Comparison of ENCODE assay signal across 35 cellular contexts in genomic region chr17:61670691-61671090, GRCh38.
"Had no signal": no experiment of that assay in that cellular context is flagged by ENCODE, and none has a peak within 500 bp of the region (broad histone marks: within the 10 kb centered on the region; RNA-seq: fewer than 3 reads in every experiment).

No MANE protein-coding gene starts in this region.

- H3K36me3 ChIP-seq: MG63 had no signal

- DNase-seq: Kasumi-1, MG63, MM.1S, MV-4-11, NCI-H1048, NCI-H1092, NCI-H1092 treated with DMSO at 0.1 percent for 48 hours, NCI-H1105, NCI-H1105 treated with DMSO at 0.1 percent for 48 hours, NCI-H1417, NCI-H1417 treated with DMSO at 0.1 percent for 48 hours, NCI-H1436, NCI-H1436 treated with DMSO at 0.1 percent for 48 hours, NCI-H146, NCI-H1694, NCI-H1694 treated with DMSO at 0.1 percent for 48 hours, NCI-H187, NCI-H187 treated with DMSO at 0.1 percent for 48 hours, NCI-H1930, NCI-H2029, NCI-H2029 treated with DMSO at 0.1 percent for 48 hours, NCI-H2081, NCI-H2081 treated with DMSO at 0.1 percent for 48 hours, NCI-H2107, NCI-H2171, NCI-H2171 treated with DMSO at 0.1 percent for 48 hours, NCI-H2227 treated with DMSO at 0.1 percent for 48 hours, NCI-H226, NCI-H345, NCI-H446, NCI-H446 treated with DMSO at 0.1 percent for 48 hours, NCI-H510A, NCI-H510A treated with DMSO at 0.1 percent for 48 hours, NCI-H524, NCI-H524 treated with DMSO at 0.1 percent for 48 hours had no signal

- H3K27me3 ChIP-seq: MG63 had no signal

- H3K4me3 ChIP-seq: MG63 had no signal
